Comparison of ENCODE assay signal across 13 cellular contexts in the genomic region with DNA sequence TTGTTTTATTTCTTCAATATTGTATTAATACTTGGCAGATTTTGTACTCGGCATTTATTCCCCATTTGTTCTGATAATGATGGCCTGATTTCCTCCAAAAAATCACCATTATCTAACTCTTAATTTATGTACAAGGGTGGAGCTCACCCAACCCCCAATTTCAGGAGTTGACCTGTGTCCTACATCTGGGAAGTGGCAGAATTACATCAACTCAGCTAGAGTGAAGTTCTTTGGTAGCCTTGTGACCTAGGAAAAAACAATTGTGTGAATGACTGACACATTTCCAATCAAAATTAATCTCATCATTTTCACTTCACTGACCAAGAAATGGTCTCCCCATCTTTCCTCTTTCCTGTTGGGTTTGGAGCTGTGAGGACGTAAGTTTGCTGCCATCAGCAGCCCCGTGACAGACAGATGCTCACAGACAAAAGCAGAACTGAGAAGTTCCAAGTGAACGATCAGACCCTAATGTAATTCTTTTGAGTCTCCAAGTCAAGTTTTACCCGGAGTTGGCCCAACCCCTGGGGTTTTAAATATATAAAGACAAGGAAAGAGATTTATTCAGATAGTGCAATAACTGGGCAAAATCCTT. TPM values are rescaled to one million over a fixed set of nuclear protein-coding genes. Genes with fewer than 3 reads are reported as not detected.
A peak's percentile ranks its signal among the peaks of the same experiment; 100 is the strongest.
DNase-seq lines count a peak whose midpoint lies in the region; ATAC-seq, FAIRE-seq and TF ChIP-seq lines count a peak whose summit lies in the region.
"Had no signal": no experiment of that assay in that cellular context is flagged by ENCODE, and none has a peak within 500 bp of the region (broad histone marks: within the 10 kb centered on the region; RNA-seq: fewer than 3 reads in every experiment).

No MANE protein-coding gene starts in this region.

- no peaks in the 10 kb centered on the region for H3K9me3 ChIP-seq in MM.1S (replicated peaks; ENCODE audit: insufficient read depth, low read length)
- H3K9me3 ChIP-seq in naive thymus-derived CD4-positive, alpha-beta T cell (ENCODE audit: control insufficient read depth in 2 of 3, low read length in 3 of 3) = no peaks in the 10 kb centered on the region
- H3K9me3 ChIP-seq in hepatocyte (ENCODE audit: low read depth) = no peaks in the 10 kb centered on the region
- H3K9me3 ChIP-seq: HAP-1, uterus had no signal

- ATAC-seq in GM18505 (IDR thresholded peaks at IDR 0.05; ENCODE audit: unreplicated experiment) (peak; percentile 68), GM21576 (IDR thresholded peaks at IDR 0.05; ENCODE audit: unreplicated experiment) (peak; percentile 66)
- peak; percentile 50 for ATAC-seq in naive thymus-derived CD4-positive, alpha-beta T cell

- 56% methylated on average over 5 of the region's 5 CpGs for WGBS in hepatocyte (ENCODE audit: low lambda C conversion rate, missing lambda C conversion rate)

- TF ChIP-seq CTCF in MM.1S (IDR thresholded peaks at IDR 0.05; ENCODE audit: low read length) = no peak
- no peak for TF ChIP-seq CTCF in hepatocyte (IDR thresholded peaks at IDR 0.05; ENCODE audit: poor library complexity)

- H3F3A ChIP-seq in MM.1S (ENCODE audit: insufficient read depth, low read length) = no peaks in the 10 kb centered on the region

- no peaks in the 10 kb centered on the region for H3K36me3 Mint-ChIP-seq in naive thymus-derived CD4-positive, alpha-beta T cell

- no peaks in the 10 kb centered on the region for H4K20me1 ChIP-seq in MM.1S (ENCODE audit: insufficient read depth, low read length)
- no peaks in the 10 kb centered on the region for H4K20me1 ChIP-seq in hepatocyte (ENCODE audit: insufficient read depth, poor library complexity, severe bottlenecking)

- H3K4me3 ChIP-seq in MM.1S (ENCODE audit: low read length) (no peak overlapping the region), hepatocyte (no peak overlapping the region)
- H3K4me3 ChIP-seq in naive thymus-derived CD4-positive, alpha-beta T cell (ENCODE audit: low read length) = no peak overlapping the region
- H3K4me3 ChIP-seq: HAP-1, uterus had no signal

- H3K27ac ChIP-seq in MM.1S (ENCODE audit: low read length) (no peak overlapping the region), hepatocyte (no peak overlapping the region)
- no peak overlapping the region for H3K27ac ChIP-seq in naive thymus-derived CD4-positive, alpha-beta T cell (ENCODE audit: low read depth, low read length)
- H3K27ac ChIP-seq: uterus had no signal

- 0 out of 2 replicates have a peak overlapping the region, but pooled peaks have one; percentile 0 for H3K4me2 ChIP-seq in MM.1S (ENCODE audit: low read depth, low read length)
- no peak overlapping the region for H3K4me2 ChIP-seq in hepatocyte

- H3K27me3 Mint-ChIP-seq in naive thymus-derived CD4-positive, alpha-beta T cell = peaks cover 0 to 23% (median 18%) of the 10 kb centered on the region in 5 donors
- H3K27me3 Mint-ChIP-seq: activated CD4-positive, alpha-beta memory T cell treated with anti-CD3 and anti-CD28 coated beads, Interleukin-2, amount 10 ng/mL, durations not matched to agents 7 days and 5 days had no signal

- POLR2A ChIA-PET in naive thymus-derived CD4-positive, alpha-beta T cell (lab: Charles Lee) = no interaction called here

- intact Hi-C loops in naive thymus-derived CD4-positive, alpha-beta T cell (cut with micrococcal nuclease) = no loop called here

- peaks cover 4% of the 10 kb centered on the region; the same call in 1 of the 2 replicates for H3K4me1 ChIP-seq in MM.1S (ENCODE audit: low read length)
- no peaks in the 10 kb centered on the region for H3K4me1 ChIP-seq in naive thymus-derived CD4-positive, alpha-beta T cell (ENCODE audit: control insufficient read depth in 2 of 2, insufficient read depth in 2 of 2, low read length in 2 of 2)
- no peaks in the 10 kb centered on the region for H3K4me1 ChIP-seq in hepatocyte (ENCODE audit: insufficient read depth)
- H3K4me1 ChIP-seq: uterus had no signal

- H3K9me2 ChIP-seq in MM.1S (replicated peaks; ENCODE audit: insufficient read depth, low read length) (no peaks in the 10 kb centered on the region), hepatocyte (replicated peaks; ENCODE audit: insufficient read depth) (no peaks in the 10 kb centered on the region)

- H2AFZ ChIP-seq in MM.1S (ENCODE audit: low read length) (no peak overlapping the region), hepatocyte (no peak overlapping the region)

- no peak overlapping the region for H3K9ac ChIP-seq in MM.1S (ENCODE audit: low read length)

- no peaks in the 10 kb centered on the region for H3K27me3 ChIP-seq in MM.1S (replicated peaks; ENCODE audit: insufficient read depth, low read length)
- no peaks in the 10 kb centered on the region for H3K27me3 ChIP-seq in naive thymus-derived CD4-positive, alpha-beta T cell (ENCODE audit: control insufficient read depth in 2 of 2, insufficient read depth in 2 of 2, low read length in 2 of 2)
- H3K27me3 ChIP-seq in hepatocyte = no peaks in the 10 kb centered on the region
- H3K27me3 ChIP-seq: uterus had no signal

- H3K79me2 ChIP-seq in MM.1S (ENCODE audit: low read length) = no peaks in the 10 kb centered on the region
- no peaks in the 10 kb centered on the region for H3K79me2 ChIP-seq in hepatocyte

- no peak for FAIRE-seq in HTR-8/SVneo (lab: Jason Lieb, UNC)

- no peaks in the 10 kb centered on the region for H3K9me3 Mint-ChIP-seq in naive thymus-derived CD4-positive, alpha-beta T cell
- H3K9me3 Mint-ChIP-seq: activated CD4-positive, alpha-beta memory T cell treated with anti-CD3 and anti-CD28 coated beads, Interleukin-2, amount 10 ng/mL, durations not matched to agents 7 days and 5 days had no signal

- CTCF ChIA-PET in naive thymus-derived CD4-positive, alpha-beta T cell (lab: Charles Lee) = no interaction called here

- no peaks in the 10 kb centered on the region for H3K36me3 ChIP-seq in MM.1S (replicated peaks; ENCODE audit: insufficient read depth, low read length)
- no peaks in the 10 kb centered on the region for H3K36me3 ChIP-seq in naive thymus-derived CD4-positive, alpha-beta T cell (ENCODE audit: control insufficient read depth in 2 of 3, insufficient read depth in 3 of 3, low read length in 3 of 3)
- H3K36me3 ChIP-seq in hepatocyte (replicated peaks; ENCODE audit: insufficient read depth, low read depth) = no peaks in the 10 kb centered on the region
- H3K36me3 ChIP-seq: HAP-1, uterus had no signal

- no peaks in the 10 kb centered on the region for H3K4me1 Mint-ChIP-seq in naive thymus-derived CD4-positive, alpha-beta T cell
- H3K4me1 Mint-ChIP-seq: activated CD4-positive, alpha-beta memory T cell treated with anti-CD3 and anti-CD28 coated beads, Interleukin-2, amount 10 ng/mL, durations not matched to agents 7 days and 5 days had no signal

- no peak overlapping the region for H3K27ac Mint-ChIP-seq in naive thymus-derived CD4-positive, alpha-beta T cell
- H3K27ac Mint-ChIP-seq: activated CD4-positive, alpha-beta memory T cell treated with anti-CD3 and anti-CD28 coated beads, Interleukin-2, amount 10 ng/mL, durations not matched to agents 7 days and 5 days had no signal

- TF ChIP-seq POLR2A in GM18505 (IDR thresholded peaks at IDR 0.05; ENCODE audit: borderline replicate concordance, extremely low read depth, insufficient read depth, insufficient read length) = no peak

- H3K4me3 Mint-ChIP-seq in naive thymus-derived CD4-positive, alpha-beta T cell = no peak overlapping the region
- H3K4me3 Mint-ChIP-seq: activated CD4-positive, alpha-beta memory T cell treated with anti-CD3 and anti-CD28 coated beads, Interleukin-2, amount 10 ng/mL, durations not matched to agents 7 days and 5 days had no signal

- DNase-seq in MM.1S = no peak
- no peak for DNase-seq in naive thymus-derived CD4-positive, alpha-beta T cell
- no peak for DNase-seq in HTR-8/SVneo (ENCODE audit: insufficient read length, low spot score)
- DNase-seq in SW 1271 (lab: John Stamatoyannopoulos, UW) = no peak
- DNase-seq in activated effector memory CD4-positive, alpha-beta T cell treated with Interleukin-2 at 50 U/mL for 16 hours = no peak
- DNase-seq in hepatocyte (ENCODE audit: low spot score) = no peak
- DNase-seq: activated CD4-positive, alpha-beta memory T cell treated with anti-CD3 and anti-CD28 coated beads, Interleukin-2, amount 10 ng/mL, durations not matched to agents 7 days and 5 days; Calu3; uterus had no signal

RNA-seq across cellular contexts. Expression of a gene that starts 16.6 kb away (rescaled TPM):
- total RNA-seq in naive thymus-derived CD4-positive, alpha-beta T cell = not detected
- not detected for polyA plus RNA-seq in naive thymus-derived CD4-positive, alpha-beta T cell
- not detected in 2 replicates for total RNA-seq in hepatocyte
- polyA plus RNA-seq in hepatocyte = not detected in 2 replicates
- total RNA-seq: activated CD4-positive, alpha-beta memory T cell treated with anti-CD3 and anti-CD28 coated beads, Interleukin-2, amount 10 ng/mL, durations not matched to agents 7 days and 5 days; Calu3; mononuclear cell; uterus had no signal

RNA-seq across cellular contexts. Expression of a gene that starts 30.0 kb away (rescaled TPM):
- 1 to 10 TPM in 1 of 5 experiments, under 1 TPM in 3, not detected in 1; 0.62 to 6.9 (median 0.87) TPM for total RNA-seq in naive thymus-derived CD4-positive, alpha-beta T cell
- polyA plus RNA-seq in naive thymus-derived CD4-positive, alpha-beta T cell = not detected
- total RNA-seq in hepatocyte = 1.8 and 5.3 TPM in 2 replicates
- 0.48 and 0.69 TPM in 2 replicates for polyA plus RNA-seq in hepatocyte
- total RNA-seq: activated CD4-positive, alpha-beta memory T cell treated with anti-CD3 and anti-CD28 coated beads, Interleukin-2, amount 10 ng/mL, durations not matched to agents 7 days and 5 days; Calu3 had no signal
